Comparison of ENCODE assay signal across 1 cellular context in the genomic region with DNA sequence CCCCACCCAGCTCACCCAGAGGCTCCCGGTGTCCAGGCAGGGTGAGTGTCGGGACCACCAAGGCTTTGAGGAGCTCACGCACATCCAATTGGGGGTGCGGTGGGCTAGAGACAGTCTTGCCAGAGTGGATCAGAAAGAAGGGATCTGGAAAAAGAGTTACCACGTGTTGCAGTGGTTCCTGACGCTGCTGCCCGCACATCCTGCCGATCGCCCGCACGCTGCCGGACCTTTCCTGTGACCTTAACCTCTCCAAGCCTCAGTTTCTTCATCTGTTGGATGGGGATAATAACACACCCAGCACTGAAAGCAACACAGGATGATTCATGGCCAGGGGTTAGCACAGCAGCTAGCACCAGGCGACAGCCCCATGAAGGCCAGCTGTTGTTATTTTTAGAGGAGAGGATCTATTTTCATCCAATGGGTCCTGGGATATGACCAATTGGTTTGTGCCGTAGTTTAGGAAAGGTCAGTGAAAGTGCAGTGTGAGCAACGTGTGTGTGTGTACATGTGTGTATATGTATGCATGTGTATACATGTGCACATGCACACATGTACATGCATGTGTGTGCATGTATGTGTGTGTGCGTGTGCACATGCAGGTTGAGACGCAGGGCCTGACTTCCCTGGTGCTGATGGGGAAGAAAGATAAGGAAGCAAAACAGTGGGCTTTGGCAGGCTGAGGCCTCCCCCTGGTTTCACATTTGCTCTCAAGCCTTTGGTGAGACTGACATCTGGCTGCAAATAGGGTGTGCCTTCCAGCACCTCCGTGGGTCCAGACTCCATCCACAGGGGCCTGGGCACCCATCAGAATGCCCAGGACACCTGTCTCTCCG.
TF ChIP-seq lines count a peak whose summit lies in the region.

No MANE protein-coding gene starts in this region.

TF ChIP-seq in H1, 55 proteins besides CTCF, POLR2A, EP300 and RAD21 (continued from another document):
- TF ChIP-seq NANOG (IDR thresholded peaks at IDR 0.05; ENCODE audit: insufficient read depth, low read depth, low read length, poor library complexity, severe bottlenecking), result no peak
- TF ChIP-seq BCL11A (IDR thresholded peaks at IDR 0.05; ENCODE audit: low read depth in 2 of 2, low read length in 2 of 2), result no peak
- TF ChIP-seq CBX8 (IDR thresholded peaks at IDR 0.05; ENCODE audit: borderline replicate concordance, low read depth, low read length), result no peak
- no peak for TF ChIP-seq BRCA1 (IDR thresholded peaks at IDR 0.05; ENCODE audit: low read depth, low read length)
- TF ChIP-seq SP2 (IDR thresholded peaks at IDR 0.05; ENCODE audit: low read length), result no peak
- TF ChIP-seq, protein P1, sequence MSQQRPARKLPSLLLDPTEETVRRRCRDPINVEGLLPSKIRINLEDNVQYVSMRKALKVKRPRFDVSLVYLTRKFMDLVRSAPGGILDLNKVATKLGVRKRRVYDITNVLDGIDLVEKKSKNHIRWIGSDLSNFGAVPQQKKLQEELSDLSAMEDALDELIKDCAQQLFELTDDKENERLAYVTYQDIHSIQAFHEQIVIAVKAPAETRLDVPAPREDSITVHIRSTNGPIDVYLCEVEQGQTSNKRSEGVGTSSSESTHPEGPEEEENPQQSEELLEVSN (IDR thresholded peaks at IDR 0.05), result no peak
- TF ChIP-seq SP1 (IDR thresholded peaks at IDR 0.05; ENCODE audit: low read depth, low read length), result no peak
- no peak for TF ChIP-seq SAP30 (IDR thresholded peaks at IDR 0.05; ENCODE audit: insufficient read depth, insufficient replicate concordance, low read length)
